11 cellular contexts compared by ENCODE assay signal in genomic region chr15:29698030-29698701, GRCh38.
DNase-seq lines count a peak whose midpoint lies in the region; ATAC-seq and TF ChIP-seq lines count a peak whose summit lies in the region.
"Had no signal": no experiment of that assay in that cellular context is flagged by ENCODE, and none has a peak within 500 bp of the region (broad histone marks: within the 10 kb centered on the region; RNA-seq: fewer than 3 reads in every experiment).

No MANE protein-coding gene starts in this region.

- no peaks in the 10 kb centered on the region for H3K4me1 Mint-ChIP-seq in CD14-positive monocyte

- ATAC-seq in lower lobe of right lung: peak; percentile 46 to 71

- H3K36me3 Mint-ChIP-seq in CD14-positive monocyte: no peaks in the 10 kb centered on the region

- no peak overlapping the region for H3K27ac Mint-ChIP-seq in CD14-positive monocyte
- H3K27ac Mint-ChIP-seq: activated T-helper 1 cell treated with anti-CD3 and anti-CD28 coated beads, Interleukin-12 subunit alpha, Interleukin-12 subunit beta, Interleukin-2, Interleukin-4 antibody, amounts not matched to agents 30 ng/mL and 10 ng/mL and 1 ng/mL, durations not matched to agents 14 hours and 24 hours and 36 hours had no signal

- DNase-seq in Daoy (ENCODE audit: low read depth) (peak; percentile 91), NCI-H2171 (lab: John Stamatoyannopoulos, UW) (peak; percentile 49), cerebellar cortex (ENCODE audit: low spot score) (peak; percentile 36), lower lobe of right lung (no peak), CD14-positive monocyte (ENCODE audit: low spot score) (no peak), inferior parietal cortex (ENCODE audit: extremely low spot score) (no peak), mesenteric fat pad (ENCODE audit: low spot score) (no peak), activated gamma-delta T cell (lab: John Stamatoyannopoulos, UW) (no peak)
- DNase-seq: stimulated activated CD4-positive, alpha-beta T cell treated with anti-CD3 and anti-CD28 coated beads, Interleukin-4, amount 100 ng/mL, for 24 hours; upper lobe of left lung had no signal

- no peaks in the 10 kb centered on the region for H3K27me3 ChIP-seq in lower lobe of right lung (ENCODE audit: low read depth)
- H3K27me3 ChIP-seq: upper lobe of left lung had no signal

- TF ChIP-seq CTCF in lower lobe of right lung (IDR thresholded peaks at IDR 0.05) (no peak), CD14-positive monocyte (IDR thresholded peaks at IDR 0.05) (no peak)

- H3K4me1 ChIP-seq in lower lobe of right lung: no peaks in the 10 kb centered on the region
- H3K4me1 ChIP-seq: upper lobe of left lung had no signal

- intact Hi-C loops in lower lobe of right lung (cut with DNase I) (no loop called here), CD14-positive monocyte (cut with micrococcal nuclease) (no loop called here)

- H3K9me3 Mint-ChIP-seq in CD14-positive monocyte: peaks cover 0 to 4% (median 2%) of the 10 kb centered on the region in 7 donors
- H3K9me3 Mint-ChIP-seq: activated T-helper 1 cell treated with anti-CD3 and anti-CD28 coated beads, Interleukin-12 subunit alpha, Interleukin-12 subunit beta, Interleukin-2, Interleukin-4 antibody, amounts not matched to agents 30 ng/mL and 10 ng/mL and 1 ng/mL, durations not matched to agents 14 hours and 24 hours and 36 hours had no signal

- H3K27me3 Mint-ChIP-seq in CD14-positive monocyte (ENCODE audit: low read depth in 3 of 3): peaks cover 0 to 4% (median 0%) of the 10 kb centered on the region in 3 donors

- no peak overlapping the region for H3K27ac ChIP-seq in lower lobe of right lung

- H3K9me3 ChIP-seq in lower lobe of right lung: no peaks in the 10 kb centered on the region
- H3K9me3 ChIP-seq: upper lobe of left lung had no signal

- no peak overlapping the region for H3K4me3 Mint-ChIP-seq in CD14-positive monocyte
- H3K4me3 Mint-ChIP-seq: activated T-helper 1 cell treated with anti-CD3 and anti-CD28 coated beads, Interleukin-12 subunit alpha, Interleukin-12 subunit beta, Interleukin-2, Interleukin-4 antibody, amounts not matched to agents 30 ng/mL and 10 ng/mL and 1 ng/mL, durations not matched to agents 14 hours and 24 hours and 36 hours had no signal

- H3K4me3 ChIP-seq in lower lobe of right lung: no peak overlapping the region
- H3K4me3 ChIP-seq: upper lobe of left lung had no signal

- H3K36me3 ChIP-seq in lower lobe of right lung: peaks cover 49% of the 10 kb centered on the region

Comparison
In these comparisons a context has a peak if more than half of its experiments do, and no peak if none do; other contexts are left out.
1. DNase-seq: peak in Daoy (single experiment), NCI-H2171 (single experiment) and cerebellar cortex (single experiment); none in lower lobe of right lung (single experiment), CD14-positive monocyte (single experiment), inferior parietal cortex (single experiment), mesenteric fat pad (single experiment) and activated gamma-delta T cell (single experiment).